Comparison of ENCODE assay signal across 15 cellular contexts in the genomic region with DNA sequence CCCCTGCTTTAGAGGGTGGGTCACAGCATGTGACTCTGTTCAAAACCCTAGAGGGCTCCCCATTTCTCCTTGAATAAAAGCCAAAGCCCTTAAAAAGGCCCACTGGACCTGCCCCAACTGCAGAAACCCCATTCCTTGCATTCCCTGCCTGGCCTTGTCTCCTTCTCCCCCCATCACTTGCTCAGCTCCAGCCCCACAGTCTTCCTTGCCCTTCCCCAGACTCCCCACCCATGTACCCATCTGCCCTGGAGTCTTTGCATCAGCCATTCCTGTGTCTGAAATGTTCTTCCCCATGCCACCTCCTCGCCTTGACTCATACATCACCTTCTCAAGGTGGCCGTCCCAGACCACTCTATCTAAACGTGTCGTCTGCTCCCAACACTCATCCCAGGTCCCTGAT.
DNase-seq lines count a peak whose midpoint lies in the region; ATAC-seq and TF ChIP-seq lines count a peak whose summit lies in the region.
"Had no signal": no experiment of that assay in that cellular context is flagged by ENCODE, and none has a peak within 500 bp of the region (broad histone marks: within the 10 kb centered on the region; RNA-seq: fewer than 3 reads in every experiment).

No MANE protein-coding gene starts in this region.

- no peak overlapping the region for H3K4me3 ChIP-seq in RWPE2 (ENCODE audit: severe bottlenecking)
- H3K4me3 ChIP-seq in neuronal stem cell (ENCODE audit: low read length in 2 of 2): no peak overlapping the region
- H3K4me3 ChIP-seq in stomach: no peak overlapping the region

- no peaks in the 10 kb centered on the region for H3K27me3 ChIP-seq in RWPE2 (ENCODE audit: insufficient read depth, poor library complexity, severe bottlenecking)
- peaks cover 0 to 6% (median 0%) of the 10 kb centered on the region in 3 experiments for H3K27me3 ChIP-seq in neuronal stem cell (ENCODE audit: control insufficient read depth in 3 of 3, insufficient read depth in 3 of 3, low read depth in 1 of 3, low read length in 3 of 3)
- peaks cover 0 to 5% (median 0%) of the 10 kb centered on the region in 3 donors for H3K27me3 ChIP-seq in stomach

- intact Hi-C loops in stomach (cut with DNase I; ENCODE audit: low total_unique reads): no loop called here
- intact Hi-C loops in activated CD4-positive, alpha-beta memory T cell treated with anti-CD3 and anti-CD28 coated beads for 36 hours (cut with micrococcal nuclease): no loop called here

- DNase-seq in RWPE2 (ENCODE audit: low spot score) (peak; percentile 15), endothelial cell (ENCODE audit: low spot score) (no peak), neuronal stem cell (ENCODE audit: low spot score) (no peak), stomach (peak; percentile 7), GM03348 (ENCODE audit: low spot score) (no peak), NCI-H2081 treated with DMSO at 0.1 percent for 48 hours (lab: John Stamatoyannopoulos, UW) (no peak)
- no peak for DNase-seq in activated CD4-positive, alpha-beta memory T cell treated with anti-CD3 and anti-CD28 coated beads for 36 hours
- DNase-seq: CD8-positive, alpha-beta T cell; COR-L47; DMS153; DMS79 treated with DMSO at 0.1 percent for 48 hours; EL; GOT3; H9 had no signal

- no peak for TF ChIP-seq POLR2A in stomach (IDR thresholded peaks at IDR 0.05)

- TF ChIP-seq CTCF in RWPE2 (IDR thresholded peaks at IDR 0.05; ENCODE audit: poor library complexity, severe bottlenecking) (no peak), endothelial cell (IDR thresholded peaks at IDR 0.05; ENCODE audit: unreplicated experiment) (no peak), stomach (IDR thresholded peaks at IDR 0.05) (no peak)

- H3K9ac ChIP-seq in neuronal stem cell (ENCODE audit: low read depth, low read length, poor library complexity): peak overlapping the region; percentile 30

- no peak overlapping the region for H4K8ac ChIP-seq in neuronal stem cell (ENCODE audit: low read depth, low read length)

- no peak overlapping the region for H3K23ac ChIP-seq in neuronal stem cell (ENCODE audit: low read depth, low read length, poor library complexity)

- no peaks in the 10 kb centered on the region for H3K36me3 ChIP-seq in RWPE2 (ENCODE audit: low read depth)
- no peaks in the 10 kb centered on the region for H3K36me3 ChIP-seq in neuronal stem cell (replicated peaks in 1 of 2; ENCODE audit: control insufficient read depth in 2 of 2, insufficient read depth in 2 of 2, low read length in 2 of 2)
- H3K36me3 ChIP-seq in stomach: no peaks in the 10 kb centered on the region

- H3K4me3 Mint-ChIP-seq in endothelial cell (ENCODE audit: unreplicated experiment): peak overlapping the region; percentile 21
- H3K4me3 Mint-ChIP-seq in activated CD4-positive, alpha-beta memory T cell treated with anti-CD3 and anti-CD28 coated beads for 36 hours: no peak overlapping the region
- H3K4me3 Mint-ChIP-seq: CD14-positive monocyte; CD8-positive, alpha-beta T cell; H9 had no signal

- no peak overlapping the region for H3K4ac ChIP-seq in neuronal stem cell (ENCODE audit: low read length)

- H2BK5ac ChIP-seq in neuronal stem cell (ENCODE audit: low read length): no peak overlapping the region

- CTCF ChIA-PET in activated CD4-positive, alpha-beta memory T cell treated with anti-CD3 and anti-CD28 coated beads for 36 hours (lab: Charles Lee): no interaction called here

- H3K36me3 Mint-ChIP-seq in endothelial cell (ENCODE audit: low read depth, unreplicated experiment): peaks cover 16% of the 10 kb centered on the region
- H3K36me3 Mint-ChIP-seq in activated CD4-positive, alpha-beta memory T cell treated with anti-CD3 and anti-CD28 coated beads for 36 hours: peaks cover 2% of the 10 kb centered on the region
- H3K36me3 Mint-ChIP-seq: CD14-positive monocyte; CD8-positive, alpha-beta T cell had no signal

- no peak overlapping the region for H3K27ac Mint-ChIP-seq in endothelial cell (ENCODE audit: unreplicated experiment)
- H3K27ac Mint-ChIP-seq in activated CD4-positive, alpha-beta memory T cell treated with anti-CD3 and anti-CD28 coated beads for 36 hours: no peak overlapping the region
- H3K27ac Mint-ChIP-seq: CD14-positive monocyte; CD8-positive, alpha-beta T cell; H9 had no signal

- no peak overlapping the region for H2BK15ac ChIP-seq in neuronal stem cell (ENCODE audit: low read length)

- H2BK12ac ChIP-seq in neuronal stem cell (ENCODE audit: low read length): no peak overlapping the region

- H3K14ac ChIP-seq in neuronal stem cell (ENCODE audit: low read length): no peak overlapping the region

- H2AFZ ChIP-seq in neuronal stem cell (ENCODE audit: low read length): no peak overlapping the region

- no peak for TF ChIP-seq EP300 in stomach (IDR thresholded peaks at IDR 0.05)

- ATAC-seq in RWPE2 (ENCODE audit: low read depth): no peak
- ATAC-seq: CD8-positive, alpha-beta T cell had no signal

- H3K9me3 Mint-ChIP-seq in endothelial cell (ENCODE audit: unreplicated experiment): peaks cover 17% of the 10 kb centered on the region
- H3K9me3 Mint-ChIP-seq in activated CD4-positive, alpha-beta memory T cell treated with anti-CD3 and anti-CD28 coated beads for 36 hours: peaks cover 23% of the 10 kb centered on the region

- H3K4me1 Mint-ChIP-seq in endothelial cell (ENCODE audit: unreplicated experiment): no peaks in the 10 kb centered on the region
- H3K4me1 Mint-ChIP-seq in activated CD4-positive, alpha-beta memory T cell treated with anti-CD3 and anti-CD28 coated beads for 36 hours (ENCODE audit: low read depth): no peaks in the 10 kb centered on the region
- H3K4me1 Mint-ChIP-seq: CD14-positive monocyte, H9 had no signal

- H3K4me2 ChIP-seq in neuronal stem cell (ENCODE audit: insufficient read depth, low read length, poor library complexity, severe bottlenecking): no peak overlapping the region

- H2AK5ac ChIP-seq in neuronal stem cell (ENCODE audit: low read depth, low read length): no peak overlapping the region

- H3K27ac ChIP-seq in RWPE2 (ENCODE audit: poor library complexity, severe bottlenecking): no peak overlapping the region
- H3K27ac ChIP-seq in neuronal stem cell (replicated peaks; ENCODE audit: low read length): no peak overlapping the region
- H3K27ac ChIP-seq in stomach: no peak overlapping the region

- H3K9me3 ChIP-seq in RWPE2 (ENCODE audit: severe bottlenecking) (peaks cover 4% of the 10 kb centered on the region), neuronal stem cell (replicated peaks in 1 of 2; ENCODE audit: control insufficient read depth in 2 of 2, insufficient read depth in 1 of 2, low read depth in 1 of 2, low read length in 2 of 2) (peaks cover 0 to 22% of the 10 kb centered on the region in 2 donors), stomach (peaks cover 0 to 12% (median 2%) of the 10 kb centered on the region in 4 donors)

- H4K91ac ChIP-seq in neuronal stem cell (ENCODE audit: low read depth, low read length, poor library complexity): no peak overlapping the region

- POLR2A ChIA-PET in activated CD4-positive, alpha-beta memory T cell treated with anti-CD3 and anti-CD28 coated beads for 36 hours (lab: Charles Lee): no interaction called here

- WGBS in neuronal stem cell (ENCODE audit: extremely low coverage in 2 of 2, insufficient read length in 2 of 2, insufficient replicate concordance in 1 of 2), 2 donors: no CpG with 5 or more reads among the region's 4 CpGs
- 82 to 94% (median 88%) methylated on average over 4 of the region's 4 CpGs for WGBS in stomach, 5 donors

- H3K79me1 ChIP-seq in neuronal stem cell (ENCODE audit: low read depth, low read length): peaks cover 1% of the 10 kb centered on the region

- H2BK120ac ChIP-seq in neuronal stem cell (ENCODE audit: low read depth, low read length): no peak overlapping the region

- H3K27me3 Mint-ChIP-seq in endothelial cell (ENCODE audit: unreplicated experiment): peaks cover 5% of the 10 kb centered on the region
- H3K27me3 Mint-ChIP-seq in activated CD4-positive, alpha-beta memory T cell treated with anti-CD3 and anti-CD28 coated beads for 36 hours: peaks cover 1% of the 10 kb centered on the region

- H3K4me1 ChIP-seq in RWPE2 (ENCODE audit: insufficient read depth, poor library complexity, severe bottlenecking): no peaks in the 10 kb centered on the region
- H3K4me1 ChIP-seq in neuronal stem cell (ENCODE audit: control insufficient read depth in 2 of 2, insufficient read depth in 1 of 2, low read depth in 1 of 2, low read length in 2 of 2): no peaks in the 10 kb centered on the region
- no peaks in the 10 kb centered on the region for H3K4me1 ChIP-seq in stomach

- H3K18ac ChIP-seq in neuronal stem cell (ENCODE audit: low read length): no peak overlapping the region

Comparison
In these comparisons a context has a peak if more than half of its experiments do, and no peak if none do; other contexts are left out.
1. DNase-seq: peak in RWPE2 (single experiment) and stomach (single experiment); none in endothelial cell (single experiment), neuronal stem cell (single experiment), GM03348 (single experiment), NCI-H2081 treated with DMSO at 0.1 percent for 48 hours (single experiment) and activated CD4-positive, alpha-beta memory T cell treated with anti-CD3 and anti-CD28 coated beads for 36 hours (single experiment).